Comparison of ENCODE assay signal across 30 cellular contexts in genomic region chr21:33654412-33654811, GRCh38. TPM values are rescaled to one million over a fixed set of nuclear protein-coding genes. Genes with fewer than 3 reads are reported as not detected.
DNase-seq lines count a peak whose midpoint lies in the region; ATAC-seq, FAIRE-seq and TF ChIP-seq lines count a peak whose summit lies in the region.
"Had no signal": no experiment of that assay in that cellular context is flagged by ENCODE, and none has a peak within 500 bp of the region (broad histone marks: within the 10 kb centered on the region; RNA-seq: fewer than 3 reads in every experiment).

No MANE protein-coding gene starts in this region.

- H3K27me3 Mint-ChIP-seq in Caco-2 (ENCODE audit: insufficient read depth, unreplicated experiment) (no peaks in the 10 kb centered on the region), endodermal cell (ENCODE audit: insufficient read depth) (no peaks in the 10 kb centered on the region)
- H3K27me3 Mint-ChIP-seq: activated naive CD8-positive, alpha-beta T cell treated with anti-CD3 and anti-CD28 coated beads for 36 hours had no signal

- POLR2A ChIA-PET in Caco-2 (lab: Charles Lee), result no interaction called here
- POLR2A ChIA-PET in IMR-90 (lab: Charles Lee; ENCODE audit: unreplicated experiment), result interaction anchor here (0.6 kb wide), 1 partner anchor 16 kb away, joined by 3 read pairs; no protein-coding TSS in a partner anchor

- H3K9me3 Mint-ChIP-seq in Caco-2 (ENCODE audit: unreplicated experiment) (no peaks in the 10 kb centered on the region), endodermal cell (no peaks in the 10 kb centered on the region)
- H3K9me3 Mint-ChIP-seq: activated B cell treated with CpG ODN at 0.5 μM for 24 hours; activated naive CD8-positive, alpha-beta T cell treated with anti-CD3 and anti-CD28 coated beads for 36 hours; activated T-cell treated with anti-CD3 and anti-CD28 coated beads, Interleukin-2, amount 50 U/mL, for 4 hours; immature natural killer cell; T-cell had no signal

- no peak overlapping the region for H2AFZ ChIP-seq in IMR-90 (replicated peaks; ENCODE audit: low read length, poor library complexity)

- no peak for TF ChIP-seq RAD21 in IMR-90 (IDR thresholded peaks at IDR 0.05; ENCODE audit: low read length)

- peak overlapping the region; percentile 4; the same call in 1 of the 2 replicates for H2BK120ac ChIP-seq in IMR-90 (ENCODE audit: low read depth, low read length)

- DNase-seq in Caco-2 (no peak), IMR-90 (no peak), endodermal cell (peak; percentile 33), small intestine (peak; percentile 42), retina (no peak)
- DNase-seq in stimulated activated CD4-positive, alpha-beta T cell treated with anti-CD3 and anti-CD28 coated beads, Interleukin-1b, Interleukin-23, amount 100 ng/mL, for 48 hours, result no peak
- DNase-seq: ACHN; activated B cell treated with CpG ODN at 0.5 μM for 24 hours; activated CD4-positive, alpha-beta T cell treated with anti-CD3 and anti-CD28 coated beads, Interleukin-2, amount 50 U/mL, for 1 hour; activated CD8-positive, alpha-beta memory T cell treated with anti-CD3 and anti-CD28 coated beads, Interleukin-2, amount 10 ng/mL, durations not matched to agents 7 days and 5 days; activated gamma-delta T cell; activated naive CD8-positive, alpha-beta T cell treated with anti-CD3 and anti-CD28 coated beads for 36 hours; activated T-cell treated with anti-CD3 and anti-CD28 coated beads, Interleukin-2, amount 50 U/mL, for 4 hours; BE2C; DMS53; effector CD4-positive, alpha-beta T cell; immature natural killer cell; Kasumi-1; left colon; NCI-H1417 treated with DMSO at 0.1 percent for 48 hours; NCI-H345; NCI-H82; ovary; stimulated activated naive CD4-positive, alpha-beta T cell treated with Interleukin-2 at 50 U/mL for 16 hours; T-cell had no signal

- H3K9ac ChIP-seq in IMR-90 (ENCODE audit: low read depth, low read length), result no peak overlapping the region
- H3K9ac ChIP-seq in endodermal cell (ENCODE audit: extremely low read depth, low read length, poor library complexity, severe bottlenecking), result no peak overlapping the region

- H3K9me3 ChIP-seq in Caco-2 (no peaks in the 10 kb centered on the region), IMR-90 (ENCODE audit: control insufficient read depth, insufficient read depth, low read length) (no peaks in the 10 kb centered on the region), endodermal cell (ENCODE audit: control insufficient read depth, low read length) (no peaks in the 10 kb centered on the region), small intestine (ENCODE audit: control insufficient read depth, low read depth) (no peaks in the 10 kb centered on the region)
- H3K9me3 ChIP-seq: ascending aorta, BE2C, ovary, SJSA1 had no signal

- no peak for TF ChIP-seq POLR2A in IMR-90 (IDR thresholded peaks at IDR 0.05; ENCODE audit: low read depth, low read length)

- H2BK15ac ChIP-seq in IMR-90 (ENCODE audit: low read depth, low read length), result peak overlapping the region; percentile 55; the same call in 1 of the 3 replicates

- H3K23ac ChIP-seq in IMR-90 (ENCODE audit: low read depth, low read length), result peak overlapping the region; percentile 21; the same call in 1 of the 2 replicates

- dilution Hi-C loops in IMR-90 (cut with HindIII; ENCODE audit: low sequenced_read_pairs, unreplicated experiment), result no loop called here

- no peak overlapping the region for H3K56ac ChIP-seq in IMR-90 (ENCODE audit: extremely low read depth, insufficient read depth, low read length)

- H3K27ac ChIP-seq in IMR-90 (ENCODE audit: insufficient read depth, low read length), result no peak overlapping the region
- no peak overlapping the region for H3K27ac ChIP-seq in endodermal cell (ENCODE audit: low read depth, low read length)
- H3K27ac ChIP-seq in small intestine (ENCODE audit: low read depth in 1 of 2, low read length in 1 of 2), result peak overlapping the region in 1 of 2 donors; percentile 50
- H3K27ac ChIP-seq: ovary had no signal

- intact Hi-C loops in Caco-2 (cut with micrococcal nuclease; ENCODE audit: unreplicated experiment), result loop anchor here (10.0 kb wide), 1 partner anchor 80 kb away; no protein-coding TSS in a partner anchor
- intact Hi-C loops in IMR-90 (cut with micrococcal nuclease), result loop anchor here (2.0 kb wide), 1 partner anchor 30 kb away; no protein-coding TSS in a partner anchor

- peak overlapping the region; percentile 9; the same call in 1 of the 2 replicates for H2AK5ac ChIP-seq in IMR-90 (ENCODE audit: low read depth, low read length)

- H3K36me3 ChIP-seq in Caco-2 (ENCODE audit: control insufficient read depth, insufficient read depth, low read length) (no peaks in the 10 kb centered on the region; the same call in 1 of the 2 replicates), IMR-90 (ENCODE audit: control insufficient read depth, insufficient read depth, low read length) (no peaks in the 10 kb centered on the region; the same call in 1 of the 2 replicates), endodermal cell (ENCODE audit: control insufficient read depth, insufficient read depth, low read length) (peaks cover 5% of the 10 kb centered on the region), small intestine (ENCODE audit: control insufficient read depth in 2 of 2, insufficient read depth in 2 of 2, low read length in 2 of 2) (no peaks in the 10 kb centered on the region)
- H3K36me3 ChIP-seq: ascending aorta, BE2C, ovary had no signal

- peaks cover 79% of the 10 kb centered on the region for H3K4me1 ChIP-seq in Caco-2
- H3K4me1 ChIP-seq in IMR-90 (ENCODE audit: control insufficient read depth, insufficient read depth, low read length), result peaks cover 11% of the 10 kb centered on the region
- H3K4me1 ChIP-seq in endodermal cell (ENCODE audit: control insufficient read depth, insufficient read depth, low read length), result peaks cover 23% of the 10 kb centered on the region
- peaks cover 12 to 16% of the 10 kb centered on the region in 2 donors for H3K4me1 ChIP-seq in small intestine (ENCODE audit: control insufficient read depth in 2 of 2, insufficient read depth in 1 of 2, low read depth in 1 of 2, low read length in 1 of 2)

- no peak overlapping the region for H4K91ac ChIP-seq in IMR-90 (ENCODE audit: insufficient read depth, low read depth, low read length)

- H3K4me3 Mint-ChIP-seq in Caco-2 (ENCODE audit: unreplicated experiment) (no peak overlapping the region), endodermal cell (no peak overlapping the region)
- H3K4me3 Mint-ChIP-seq: activated B cell treated with CpG ODN at 0.5 μM for 24 hours; activated CD8-positive, alpha-beta memory T cell treated with anti-CD3 and anti-CD28 coated beads, Interleukin-2, amount 10 ng/mL, durations not matched to agents 7 days and 5 days; activated naive CD8-positive, alpha-beta T cell treated with anti-CD3 and anti-CD28 coated beads for 36 hours; activated T-cell treated with anti-CD3 and anti-CD28 coated beads, Interleukin-2, amount 50 U/mL, for 4 hours; immature natural killer cell; T-cell had no signal

- H3K27ac Mint-ChIP-seq in Caco-2 (ENCODE audit: unreplicated experiment) (peak overlapping the region; percentile 91), endodermal cell (peak overlapping the region; percentile 93)
- H3K27ac Mint-ChIP-seq: activated B cell treated with CpG ODN at 0.5 μM for 24 hours; activated CD8-positive, alpha-beta memory T cell treated with anti-CD3 and anti-CD28 coated beads, Interleukin-2, amount 10 ng/mL, durations not matched to agents 7 days and 5 days; activated naive CD8-positive, alpha-beta T cell treated with anti-CD3 and anti-CD28 coated beads for 36 hours; immature natural killer cell had no signal

- H3K14ac ChIP-seq in IMR-90 (replicated peaks; ENCODE audit: low read depth, low read length), result no peak overlapping the region

- peaks cover 17% of the 10 kb centered on the region for H3K9me1 ChIP-seq in IMR-90 (ENCODE audit: insufficient read depth, low read length)

- no peaks in the 10 kb centered on the region for H3K27me3 ChIP-seq in Caco-2 (replicated peaks; ENCODE audit: control insufficient read depth, insufficient read depth, low read length)
- H3K27me3 ChIP-seq in IMR-90 (ENCODE audit: control insufficient read depth, insufficient read depth, low read length), result no peaks in the 10 kb centered on the region
- H3K27me3 ChIP-seq in endodermal cell (ENCODE audit: control insufficient read depth, insufficient read depth, low read length, poor library complexity, severe bottlenecking), result no peaks in the 10 kb centered on the region
- no peaks in the 10 kb centered on the region for H3K27me3 ChIP-seq in small intestine (ENCODE audit: control insufficient read depth in 2 of 2, insufficient read depth in 2 of 2, low read length in 2 of 2)
- H3K27me3 ChIP-seq: ascending aorta, BE2C, ovary, SJSA1 had no signal

- no peak overlapping the region for H3K4me3 ChIP-seq in Caco-2 (ENCODE audit: low read depth, low read length)
- no peak overlapping the region for H3K4me3 ChIP-seq in IMR-90 (ENCODE audit: insufficient read depth, low read depth, low read length)
- no peak overlapping the region for H3K4me3 ChIP-seq in endodermal cell (ENCODE audit: low read length)
- no peak overlapping the region for H3K4me3 ChIP-seq in small intestine (ENCODE audit: low read depth in 1 of 2, low read length in 2 of 2)
- H3K4me3 ChIP-seq: ascending aorta, ovary, SJSA1 had no signal

- CTCF ChIA-PET in Caco-2 (lab: Charles Lee) (no interaction called here), IMR-90 (lab: Yijun Ruan, JAX) (interaction anchor here (0.7 kb wide), 1 partner anchor 358 kb away, joined by 4 read pairs; no protein-coding TSS in a partner anchor)

- peak overlapping the region; percentile 41; the same call in 1 of the 2 replicates for H3K4ac ChIP-seq in IMR-90 (ENCODE audit: low read depth, low read length)

- peak overlapping the region; percentile 8; the same call in 1 of the 2 replicates for H2BK20ac ChIP-seq in IMR-90 (ENCODE audit: low read depth, low read length)

- ATAC-seq in IMR-90 (ENCODE audit: low read depth), result no peak
- no peak for ATAC-seq in HG03097 (IDR thresholded peaks at IDR 0.05; ENCODE audit: low FRiP score, unreplicated experiment)
- ATAC-seq: activated CD8-positive, alpha-beta memory T cell treated with anti-CD3 and anti-CD28 coated beads, Interleukin-2, amount 10 ng/mL, durations not matched to agents 7 days and 5 days; activated T-cell treated with anti-CD3 and anti-CD28 coated beads, Interleukin-2, amount 50 U/mL, for 4 hours; left colon; T-cell had no signal

- no peak overlapping the region for H3K4me2 ChIP-seq in IMR-90 (ENCODE audit: low read depth, low read length)

- H3K79me1 ChIP-seq in IMR-90 (ENCODE audit: low read depth in 1 of 2, low read length in 2 of 2), result peaks cover 44 to 73% of the 10 kb centered on the region in 2 experiments

- in situ Hi-C loops in IMR-90 (cut with MboI; ENCODE audit: low sequenced_read_pairs), result no loop called here

- BruUV-seq in Caco-2 (replicated peaks; lab: Mats Ljungman, UMichigan) (no TSS peak), IMR-90 (replicated peaks; lab: Mats Ljungman, UMichigan) (no TSS peak)

- peaks cover 20% of the 10 kb centered on the region; the same call in 1 of the 2 replicates for H4K20me1 ChIP-seq in IMR-90 (ENCODE audit: insufficient read depth, low read length)

- H3K36me3 Mint-ChIP-seq in Caco-2 (ENCODE audit: insufficient read depth, unreplicated experiment) (peaks cover 31% of the 10 kb centered on the region), endodermal cell (ENCODE audit: low read depth) (peaks cover 13% of the 10 kb centered on the region)
- H3K36me3 Mint-ChIP-seq: activated CD8-positive, alpha-beta memory T cell treated with anti-CD3 and anti-CD28 coated beads, Interleukin-2, amount 10 ng/mL, durations not matched to agents 7 days and 5 days; activated naive CD8-positive, alpha-beta T cell treated with anti-CD3 and anti-CD28 coated beads for 36 hours; immature natural killer cell; T-cell had no signal

- no CpG with 5 or more reads among the region's 4 CpGs for WGBS in IMR-90 (ENCODE audit: extremely low coverage in 2 of 2, insufficient read length in 1 of 2), 2 experiments
- WGBS in endodermal cell (ENCODE audit: insufficient coverage in 1 of 2, insufficient read length in 1 of 2), 2 experiments, result 94 to 100% methylated on average over 2 to 4 of the region's 4 CpGs
- 69 to 89% (median 70%) methylated on average over 4 of the region's 4 CpGs for WGBS in small intestine, 3 donors

- no peak overlapping the region for H2AK9ac ChIP-seq in IMR-90 (replicated peaks; ENCODE audit: low read depth, low read length, poor library complexity)

- H4K5ac ChIP-seq in IMR-90 (ENCODE audit: low read depth, low read length), result no peak overlapping the region

- TF ChIP-seq CTCF in Caco-2 (IDR thresholded peaks at IDR 0.05; ENCODE audit: insufficient read depth in 1 of 2, low read depth in 1 of 2, low read length in 1 of 2, severe bottlenecking in 1 of 2, unreplicated experiment in 1 of 2) (no peak), IMR-90 (conservative IDR thresholded peaks at IDR 0.05; ENCODE audit: low read depth, low read length) (no peak), endodermal cell (conservative IDR thresholded peaks at IDR 0.05) (no peak)

- H4K8ac ChIP-seq in IMR-90 (ENCODE audit: low read depth in 2 of 2, low read length in 2 of 2), result no peak overlapping the region

- no peak for FAIRE-seq in small intestine (lab: Jason Lieb, UNC)
- FAIRE-seq: colon, G401.6 had no signal

- H3K18ac ChIP-seq in IMR-90 (ENCODE audit: low read depth, low read length), result no peak overlapping the region

- H3K4me1 Mint-ChIP-seq in Caco-2 (ENCODE audit: low read depth, unreplicated experiment) (peaks cover 42% of the 10 kb centered on the region), endodermal cell (peaks cover 69% of the 10 kb centered on the region)
- H3K4me1 Mint-ChIP-seq: activated B cell treated with CpG ODN at 0.5 μM for 24 hours; activated CD8-positive, alpha-beta memory T cell treated with anti-CD3 and anti-CD28 coated beads, Interleukin-2, amount 10 ng/mL, durations not matched to agents 7 days and 5 days; activated naive CD8-positive, alpha-beta T cell treated with anti-CD3 and anti-CD28 coated beads for 36 hours; immature natural killer cell; T-cell had no signal

- peak overlapping the region; percentile 36 for H2BK5ac ChIP-seq in IMR-90 (ENCODE audit: low read depth, low read length, poor library complexity, severe bottlenecking)

RNA-seq across cellular contexts. Expression of gene ITSN1, which starts 12.1 kb away (rescaled TPM):
- total RNA-seq in Caco-2 (2022), result 88.5 and 98.4 TPM in 2 replicates
- 56.4 and 62.0 TPM in 2 replicates for total RNA-seq in IMR-90 (2012; rRNA removed)
- 40.3 and 45.4 TPM in 2 replicates for polyA plus RNA-seq in IMR-90 (2012; rRNA removed)
- polyA plus RNA-seq in IMR-90 (2012; cell fraction: cytosol; rRNA removed), result 25.6 and 29.6 TPM in 2 replicates
- 68.1 and 155 TPM in 2 replicates for polyA plus RNA-seq in IMR-90 (2012; cell fraction: nucleus; rRNA removed; ENCODE audit: low replicate concordance)
- 100 to 1,000 TPM in 1 of 2 donors, 10 to 100 TPM in 1; 89.6 to 104 TPM for total RNA-seq in endodermal cell
- polyA plus RNA-seq in endodermal cell (2013, experiment 1 of 2), result 65.1 TPM
- 69.4 TPM for polyA plus RNA-seq in endodermal cell (2013, experiment 2 of 2)
- 10 to 100 TPM; 10.5 to 21.5 (median 20.8) TPM for polyA plus RNA-seq in small intestine

RNA-seq across cellular contexts. Expression of gene CRYZL1, which starts 12.9 kb away (rescaled TPM):
- 26.6 and 29.1 TPM in 2 replicates for total RNA-seq in Caco-2 (2022)
- total RNA-seq in IMR-90 (2012; rRNA removed), result 19.9 and 23.1 TPM in 2 replicates
- 23.7 and 28.5 TPM in 2 replicates for polyA plus RNA-seq in IMR-90 (2012; rRNA removed)
- 6.0 and 13.5 TPM in 2 replicates for polyA plus RNA-seq in IMR-90 (2012; cell fraction: cytosol; rRNA removed)
- 4.7 and 68.1 TPM in 2 replicates for polyA plus RNA-seq in IMR-90 (2012; cell fraction: nucleus; rRNA removed; ENCODE audit: low replicate concordance)
- total RNA-seq in endodermal cell, result 10 to 100 TPM; 33.8 to 51.0 TPM
- 71.7 TPM for polyA plus RNA-seq in endodermal cell (2013, experiment 1 of 2)
- 58.8 TPM for polyA plus RNA-seq in endodermal cell (2013, experiment 2 of 2)
- polyA plus RNA-seq in small intestine, result 10 to 100 TPM; 13.5 to 16.5 (median 15.2) TPM

Comparison
In these comparisons a context has a peak if more than half of its experiments do, and no peak if none do; other contexts are left out.
1. DNase-seq: peak in endodermal cell (single experiment) and small intestine (single experiment); none in Caco-2 (0 of 2), IMR-90 (single experiment), stimulated activated CD4-positive, alpha-beta T cell treated with anti-CD3 and anti-CD28 coated beads, Interleukin-1b, Interleukin-23, amount 100 ng/mL, for 48 hours (single experiment) and retina (single experiment).